Comparison of ENCODE assay signal across 27 cellular contexts in the genomic region with DNA sequence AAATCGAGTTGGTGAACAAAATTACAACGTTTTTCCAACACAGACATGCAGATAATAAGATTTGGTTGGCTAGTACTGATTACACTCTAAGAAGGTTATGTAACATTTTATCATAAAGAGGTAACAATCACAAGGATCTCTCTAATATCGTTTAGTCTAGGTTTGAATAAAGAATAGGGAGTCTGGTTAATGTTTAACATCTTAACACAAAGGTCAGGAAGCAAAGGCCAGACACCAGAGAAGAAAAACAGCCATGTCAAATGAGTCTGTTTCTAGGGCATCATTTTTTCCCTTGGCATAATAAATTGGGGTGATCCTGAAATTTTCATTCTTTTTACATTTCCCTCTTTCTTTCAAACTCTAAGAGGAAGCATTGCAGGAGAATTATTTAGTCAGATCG.
"Had no signal": no experiment of that assay in that cellular context is flagged by ENCODE, and none has a peak within 500 bp of the region (broad histone marks: within the 10 kb centered on the region; RNA-seq: fewer than 3 reads in every experiment).

No MANE protein-coding gene starts in this region.

- H3K4me3 Mint-ChIP-seq: activated CD4-positive, alpha-beta memory T cell treated with anti-CD3 and anti-CD28 coated beads for 36 hours; activated CD4-positive, alpha-beta T cell treated with anti-CD3 and anti-CD28 coated beads, Interleukin-2, amount 10 ng/mL, durations not matched to agents 24 days and 14 days; activated naive CD4-positive, alpha-beta T cell treated with anti-CD3 and anti-CD28 coated beads, Interleukin-2, amount 50 U/mL, for 24 hours; activated naive CD8-positive, alpha-beta T cell treated with anti-CD3 and anti-CD28 coated beads, Interleukin-2, amount 50 U/mL, for 24 hours; activated T-cell treated with anti-CD3 and anti-CD28 coated beads, Interleukin-2, amount 50 U/mL, for 24 hours; memory B cell; natural killer cell; stimulated activated naive B cell treated with anti-CD40 and anti-IgM and Interleukin-4, amounts not matched to agents 10 μg/mL and 1 μg/mL and 100 μg/mL, for 72 hours had no signal

- H3K27me3 Mint-ChIP-seq: activated CD4-positive, alpha-beta memory T cell treated with anti-CD3 and anti-CD28 coated beads for 36 hours; activated CD4-positive, alpha-beta T cell treated with anti-CD3 and anti-CD28 coated beads, Interleukin-2, amount 10 ng/mL, durations not matched to agents 24 days and 14 days; activated naive CD4-positive, alpha-beta T cell treated with anti-CD3 and anti-CD28 coated beads, Interleukin-2, amount 50 U/mL, for 24 hours; activated naive CD8-positive, alpha-beta T cell treated with anti-CD3 and anti-CD28 coated beads, Interleukin-2, amount 50 U/mL, for 24 hours; activated T-cell treated with anti-CD3 and anti-CD28 coated beads, Interleukin-2, amount 50 U/mL, for 24 hours; memory B cell; stimulated activated naive B cell treated with anti-CD40 and anti-IgM and Interleukin-4, amounts not matched to agents 10 μg/mL and 1 μg/mL and 100 μg/mL, for 72 hours had no signal

- H3K27me3 ChIP-seq: breast epithelium, esophagus squamous epithelium, heart right ventricle, stomach, tibial artery, upper lobe of right lung had no signal

- DNase-seq: activated CD4-positive, alpha-beta memory T cell treated with anti-CD3 and anti-CD28 coated beads for 36 hours; activated CD4-positive, alpha-beta T cell treated with anti-CD3 and anti-CD28 coated beads, Interleukin-2, amount 10 ng/mL, durations not matched to agents 24 days and 14 days; activated CD4-positive, CD25-positive, alpha-beta regulatory T cell treated with anti-CD3 and anti-CD28 coated beads, Interleukin-2, amount 50 U/mL, for 72 hours; activated CD8-positive, alpha-beta memory T cell treated with anti-CD3 and anti-CD28 coated beads, Interleukin-2, amount 50 U/mL, for 48 hours; activated gamma-delta T cell treated with Interleukin-2 at 50 U/mL for 16 hours; activated naive CD8-positive, alpha-beta T cell treated with anti-CD3 and anti-CD28 coated beads, Interleukin-2, amount 50 U/mL, for 24 hours; activated T-cell treated with anti-CD3 and anti-CD28 coated beads, Interleukin-2, amount 50 U/mL, for 24 hours; amygdala; dermis blood vessel endothelial cell; effector CD4-positive, alpha-beta T cell; esophagus squamous epithelium; foreskin melanocyte; heart right ventricle; midbrain; natural killer cell; retina; stimulated activated CD4-positive, alpha-beta T cell treated with anti-CD3 and anti-CD28 coated beads, Interleukin-15, amount 100 ng/mL, for 24 hours; stimulated activated CD4-positive, alpha-beta T cell treated with anti-CD3 and anti-CD28 coated beads, Interleukin-2, amount 100 ng/mL, for 24 hours; stimulated activated naive B cell treated with anti-CD40 and anti-IgM and Interleukin-4, amounts not matched to agents 10 μg/mL and 1 μg/mL and 100 μg/mL, for 72 hours; stomach; T-helper 2 cell; tibial artery; upper lobe of right lung had no signal

- H3K4me1 ChIP-seq: breast epithelium, esophagus squamous epithelium, heart right ventricle, stomach, tibial artery, upper lobe of right lung had no signal

- H3K27ac Mint-ChIP-seq: activated CD4-positive, alpha-beta memory T cell treated with anti-CD3 and anti-CD28 coated beads for 36 hours; activated CD4-positive, alpha-beta T cell treated with anti-CD3 and anti-CD28 coated beads, Interleukin-2, amount 10 ng/mL, durations not matched to agents 24 days and 14 days; activated naive CD4-positive, alpha-beta T cell treated with anti-CD3 and anti-CD28 coated beads, Interleukin-2, amount 50 U/mL, for 24 hours; activated naive CD8-positive, alpha-beta T cell treated with anti-CD3 and anti-CD28 coated beads, Interleukin-2, amount 50 U/mL, for 24 hours; activated T-cell treated with anti-CD3 and anti-CD28 coated beads, Interleukin-2, amount 50 U/mL, for 24 hours; memory B cell; natural killer cell; stimulated activated naive B cell treated with anti-CD40 and anti-IgM and Interleukin-4, amounts not matched to agents 10 μg/mL and 1 μg/mL and 100 μg/mL, for 72 hours had no signal

- H3K4me1 Mint-ChIP-seq: activated CD4-positive, alpha-beta T cell treated with anti-CD3 and anti-CD28 coated beads, Interleukin-2, amount 10 ng/mL, durations not matched to agents 24 days and 14 days; activated naive CD4-positive, alpha-beta T cell treated with anti-CD3 and anti-CD28 coated beads, Interleukin-2, amount 50 U/mL, for 24 hours; activated naive CD8-positive, alpha-beta T cell treated with anti-CD3 and anti-CD28 coated beads, Interleukin-2, amount 50 U/mL, for 24 hours; memory B cell; natural killer cell; stimulated activated naive B cell treated with anti-CD40 and anti-IgM and Interleukin-4, amounts not matched to agents 10 μg/mL and 1 μg/mL and 100 μg/mL, for 72 hours had no signal

- H3K27ac ChIP-seq: breast epithelium, epithelial cell of prostate, esophagus squamous epithelium, heart right ventricle, stomach, tibial artery, upper lobe of right lung had no signal

- H3K9me3 ChIP-seq: breast epithelium, esophagus squamous epithelium, stomach, tibial artery, upper lobe of right lung had no signal

- H3K36me3 Mint-ChIP-seq: activated CD4-positive, alpha-beta memory T cell treated with anti-CD3 and anti-CD28 coated beads for 36 hours; activated naive CD4-positive, alpha-beta T cell treated with anti-CD3 and anti-CD28 coated beads, Interleukin-2, amount 50 U/mL, for 24 hours; memory B cell; stimulated activated naive B cell treated with anti-CD40 and anti-IgM and Interleukin-4, amounts not matched to agents 10 μg/mL and 1 μg/mL and 100 μg/mL, for 72 hours had no signal

- H3K4me3 ChIP-seq: breast epithelium, esophagus squamous epithelium, heart right ventricle, stomach, tibial artery, upper lobe of right lung had no signal

- H3K36me3 ChIP-seq: breast epithelium, esophagus squamous epithelium, heart right ventricle, stomach, tibial artery, upper lobe of right lung had no signal

- H3K9me3 Mint-ChIP-seq: activated CD4-positive, alpha-beta memory T cell treated with anti-CD3 and anti-CD28 coated beads for 36 hours; activated CD4-positive, alpha-beta T cell treated with anti-CD3 and anti-CD28 coated beads, Interleukin-2, amount 10 ng/mL, durations not matched to agents 24 days and 14 days had no signal

- ATAC-seq: activated naive CD8-positive, alpha-beta T cell treated with anti-CD3 and anti-CD28 coated beads, Interleukin-2, amount 50 U/mL, for 24 hours; heart right ventricle; natural killer cell; stimulated activated naive B cell treated with anti-CD40 and anti-IgM and Interleukin-4, amounts not matched to agents 10 μg/mL and 1 μg/mL and 100 μg/mL, for 72 hours; upper lobe of right lung had no signal
